In the genomic region with DNA sequence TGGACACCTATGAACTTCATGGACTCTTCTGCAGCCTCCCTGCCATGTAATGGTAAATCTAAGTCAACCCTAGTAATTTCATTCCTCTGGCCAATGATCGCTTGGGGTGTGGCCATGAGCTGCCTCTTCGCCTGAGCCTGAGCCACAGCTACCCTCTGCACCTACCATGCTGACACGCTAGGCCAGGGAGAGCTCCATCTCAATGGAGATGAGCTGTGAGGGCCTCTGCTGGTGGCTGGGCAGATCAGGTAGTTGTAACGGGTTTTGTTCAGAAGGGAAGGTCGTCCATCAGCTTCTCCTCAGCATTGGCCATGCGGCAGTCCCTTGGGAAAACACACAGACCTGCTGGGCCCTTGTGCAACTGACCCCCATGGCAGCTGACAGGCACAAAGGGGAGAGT, we compare ENCODE assay signal across 9 cellular contexts. TPM values are rescaled to one million over a fixed set of nuclear protein-coding genes. Genes with fewer than 3 reads are reported as not detected.
DNase-seq lines count a peak whose midpoint lies in the region; ATAC-seq, FAIRE-seq and TF ChIP-seq lines count a peak whose summit lies in the region.
"Had no signal": no experiment of that assay in that cellular context is flagged by ENCODE, and none has a peak within 500 bp of the region (broad histone marks: within the 10 kb centered on the region; RNA-seq: fewer than 3 reads in every experiment).

No MANE protein-coding gene starts in this region.

- intact Hi-C loops in activated CD4-positive, alpha-beta memory T cell treated with anti-CD3 and anti-CD28 coated beads for 36 hours (cut with micrococcal nuclease): loop anchor here (2.0 to 10.0 kb wide), 2 partner anchors 106 to 140 kb away; no protein-coding TSS in a partner anchor
- intact Hi-C loops in left ventricle myocardium inferior (cut with micrococcal nuclease): no loop called here

- no peak overlapping the region for H3K27ac Mint-ChIP-seq in activated CD4-positive, alpha-beta memory T cell treated with anti-CD3 and anti-CD28 coated beads for 36 hours

- CTCF ChIA-PET in activated CD4-positive, alpha-beta memory T cell treated with anti-CD3 and anti-CD28 coated beads for 36 hours (lab: Charles Lee): interaction anchor here (0.6 to 3.8 kb wide), 9 partner anchors 10 to 355 kb away, joined by 3 to 21 read pairs (median 5); partner anchors contain the start of gene ZNF638

- peak; percentile 67 for ATAC-seq in GM18907 (IDR thresholded peaks at IDR 0.05; ENCODE audit: unreplicated experiment)

- H3K27me3 ChIP-seq in small intestine (ENCODE audit: control insufficient read depth in 2 of 2, insufficient read depth in 2 of 2, low read length in 2 of 2) (no peaks in the 10 kb centered on the region), left ventricle myocardium inferior (ENCODE audit: low read depth) (no peaks in the 10 kb centered on the region)

- TF ChIP-seq CTCF in 22Rv1 (IDR thresholded peaks at IDR 0.05) (peak; percentile 39), left ventricle myocardium inferior (IDR thresholded peaks at IDR 0.05; ENCODE audit: borderline replicate concordance) (no peak)

- H3K4me1 ChIP-seq in small intestine (ENCODE audit: control insufficient read depth in 2 of 2, insufficient read depth in 1 of 2, low read depth in 1 of 2, low read length in 1 of 2): no peaks in the 10 kb centered on the region
- H3K4me1 ChIP-seq in left ventricle myocardium inferior: peaks cover 21% of the 10 kb centered on the region
- H3K4me1 ChIP-seq: parathyroid adenoma had no signal

- H3K36me3 Mint-ChIP-seq in activated CD4-positive, alpha-beta memory T cell treated with anti-CD3 and anti-CD28 coated beads for 36 hours: peaks cover 2% of the 10 kb centered on the region

- H3K36me3 ChIP-seq in small intestine (ENCODE audit: control insufficient read depth in 2 of 2, insufficient read depth in 2 of 2, low read length in 2 of 2) (peaks cover 0 to 2% of the 10 kb centered on the region in 2 donors), left ventricle myocardium inferior (peaks cover 11% of the 10 kb centered on the region)

- H3K9me3 ChIP-seq in small intestine (ENCODE audit: control insufficient read depth, low read depth) (no peaks in the 10 kb centered on the region), left ventricle myocardium inferior (replicated peaks) (no peaks in the 10 kb centered on the region)

- no peak overlapping the region for H3K4me3 Mint-ChIP-seq in activated CD4-positive, alpha-beta memory T cell treated with anti-CD3 and anti-CD28 coated beads for 36 hours

- FAIRE-seq in small intestine (lab: Jason Lieb, UNC): no peak

- peak; percentile 26 for DNase-seq in HK-2 (ENCODE audit: unreplicated experiment)
- DNase-seq in activated CD4-positive, alpha-beta memory T cell treated with anti-CD3 and anti-CD28 coated beads for 36 hours: peak; percentile 54
- DNase-seq in small intestine: peak; percentile 27
- DNase-seq in COR-L47 (lab: John Stamatoyannopoulos, UW): no peak
- DNase-seq in left ventricle myocardium inferior: no peak
- DNase-seq in NCI-H1930 (lab: John Stamatoyannopoulos, UW): no peak

- 40 to 50% (median 41%) methylated on average over 6 of the region's 6 CpGs for WGBS in small intestine, 3 donors

- POLR2A ChIA-PET in activated CD4-positive, alpha-beta memory T cell treated with anti-CD3 and anti-CD28 coated beads for 36 hours (lab: Charles Lee): no interaction called here

- H3K4me3 ChIP-seq in small intestine (ENCODE audit: low read depth in 1 of 2, low read length in 2 of 2) (no peak overlapping the region), left ventricle myocardium inferior (no peak overlapping the region)

- H3K9me3 Mint-ChIP-seq in activated CD4-positive, alpha-beta memory T cell treated with anti-CD3 and anti-CD28 coated beads for 36 hours: no peaks in the 10 kb centered on the region

- peaks cover 5% of the 10 kb centered on the region for H3K27me3 Mint-ChIP-seq in activated CD4-positive, alpha-beta memory T cell treated with anti-CD3 and anti-CD28 coated beads for 36 hours

- no peaks in the 10 kb centered on the region for H3K4me1 Mint-ChIP-seq in activated CD4-positive, alpha-beta memory T cell treated with anti-CD3 and anti-CD28 coated beads for 36 hours (ENCODE audit: low read depth)

- H3K27ac ChIP-seq in 22Rv1 (no peak overlapping the region), small intestine (ENCODE audit: low read depth in 1 of 2, low read length in 1 of 2) (no peak overlapping the region), left ventricle myocardium inferior (replicated peaks) (no peak overlapping the region)
- H3K27ac ChIP-seq: parathyroid adenoma had no signal

RNA-seq across cellular contexts. Expression of gene MPHOSPH10, which starts 24.4 kb away (rescaled TPM):
- 10 to 100 TPM; 37.1 to 38.5 TPM for total RNA-seq in activated CD4-positive, alpha-beta memory T cell treated with anti-CD3 and anti-CD28 coated beads for 36 hours
- 10 to 100 TPM; 14.3 to 20.3 (median 16.8) TPM for polyA plus RNA-seq in small intestine
- total RNA-seq in left ventricle myocardium inferior: 20.7 TPM

RNA-seq across cellular contexts. Expression of gene MCEE, which starts 24.8 kb away (rescaled TPM):
- total RNA-seq in activated CD4-positive, alpha-beta memory T cell treated with anti-CD3 and anti-CD28 coated beads for 36 hours: 10 to 100 TPM; 12.0 to 16.1 TPM
- 10 to 100 TPM; 16.3 to 43.6 (median 34.6) TPM for polyA plus RNA-seq in small intestine
- total RNA-seq in left ventricle myocardium inferior: 39.7 TPM

Comparison
In these comparisons a context has a peak if more than half of its experiments do, and no peak if none do; other contexts are left out.
1. DNase-seq: peak in HK-2 (single experiment), activated CD4-positive, alpha-beta memory T cell treated with anti-CD3 and anti-CD28 coated beads for 36 hours (single experiment) and small intestine (single experiment); none in COR-L47 (single experiment), left ventricle myocardium inferior (single experiment) and NCI-H1930 (0 of 2).